ENCODE assay signal across 14 cellular contexts in the genomic region with DNA sequence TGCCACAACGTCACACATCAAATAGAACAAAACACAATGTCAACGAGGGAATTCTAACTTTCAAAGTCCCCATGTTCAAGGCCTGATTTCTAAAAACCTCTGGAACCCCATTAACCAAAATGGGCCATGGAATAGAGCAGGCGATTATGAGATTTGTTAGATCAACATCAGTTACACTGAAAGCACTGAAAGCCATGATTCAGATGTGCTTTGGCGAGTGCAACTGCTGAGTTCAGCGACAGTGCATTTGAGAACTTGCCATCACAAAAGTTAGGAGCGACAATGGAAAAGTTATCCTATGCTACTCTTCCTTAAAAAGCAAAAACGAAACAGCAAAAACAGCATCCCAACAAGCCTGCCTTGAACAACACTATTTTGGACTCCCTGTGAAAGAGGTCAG.
"Had no signal": no experiment of that assay in that cellular context is flagged by ENCODE, and none has a peak within 500 bp of the region (broad histone marks: within the 10 kb centered on the region; RNA-seq: fewer than 3 reads in every experiment).

No MANE protein-coding gene starts in this region.

- H3K4me3 ChIP-seq: body of pancreas, colonic mucosa, lung, pancreas had no signal

- DNase-seq: activated CD4-positive, alpha-beta T cell treated with anti-CD3 and anti-CD28 coated beads, Interleukin-2, amount 50 U/mL, for 48 hours; amniotic stem cell; body of pancreas; central memory CD4-positive, alpha-beta T cell; colonic mucosa; erythroblast; naive B cell; pancreas; stimulated activated naive CD4-positive, alpha-beta T cell had no signal

- H3K27me3 Mint-ChIP-seq: activated naive CD8-positive, alpha-beta T cell; naive B cell; type B pancreatic cell had no signal

- H3K9me3 Mint-ChIP-seq: naive B cell; T-helper 1 cell treated with Interleukin-12 subunit alpha and Interleukin-12 subunit beta and Interleukin-4 antibody, amounts not matched to agents 30 μg/mL and 1 μg/mL, for 36 hours; type B pancreatic cell had no signal

- H3K9me3 ChIP-seq: body of pancreas, colonic mucosa, neutrophil, pancreas had no signal

- ATAC-seq: body of pancreas, pancreas had no signal

- H3K4me1 ChIP-seq: colonic mucosa had no signal

- H3K27me3 ChIP-seq: body of pancreas, colonic mucosa, neutrophil, pancreas had no signal

- H3K27ac Mint-ChIP-seq: activated naive CD8-positive, alpha-beta T cell; T-helper 1 cell treated with Interleukin-12 subunit alpha and Interleukin-12 subunit beta and Interleukin-4 antibody, amounts not matched to agents 30 μg/mL and 1 μg/mL, for 36 hours; type B pancreatic cell had no signal

- H3K4me3 Mint-ChIP-seq: activated naive CD8-positive, alpha-beta T cell; naive B cell; T-helper 1 cell treated with Interleukin-12 subunit alpha and Interleukin-12 subunit beta and Interleukin-4 antibody, amounts not matched to agents 30 μg/mL and 1 μg/mL, for 36 hours; type B pancreatic cell had no signal

- H3K27ac ChIP-seq: colonic mucosa, neutrophil, pancreas had no signal
